ENCODE assay signal across 8 cellular contexts in genomic region chr10:43361532-43362190, GRCh38. TPM values are rescaled to one million over a fixed set of nuclear protein-coding genes. Genes with fewer than 3 reads are reported as not detected.
DNase-seq lines count a peak whose midpoint lies in the region; ATAC-seq, FAIRE-seq and TF ChIP-seq lines count a peak whose summit lies in the region.

No MANE protein-coding gene starts in this region.

- no peak for ATAC-seq in HepG2
- ATAC-seq in mucosa of descending colon: peak; percentile 3

- TF ChIP-seq CTCF in liver (IDR thresholded peaks at IDR 0.05; ENCODE audit: low read depth, low read length, missing input control) (no peak), HepG2 (CRISPR knock-in tag; IDR thresholded peaks at IDR 0.05) (no peak), MCF 10A (IDR thresholded peaks at IDR 0.05; ENCODE audit: unreplicated experiment) (no peak), mucosa of descending colon (IDR thresholded peaks at IDR 0.05) (no peak), uterus (IDR thresholded peaks at IDR 0.05) (no peak)

- in situ Hi-C loops in HepG2 (cut with HindIII; ENCODE audit: extremely low pct_ligation_motif_present, low pct_unique_long_range_greater_than_20kb): no loop called here

- CTCF ChIA-PET in HepG2 (lab: Yijun Ruan, JAX; ENCODE audit: low intra/inter-chr PET ratio, low total read pairs) (no interaction called here), MCF 10A (lab: Yijun Ruan, JAX) (interaction anchor here (0.5 to 1.3 kb wide), 4 partner anchors 20 to 191 kb away, joined by 3 to 4 read pairs (median 4); no protein-coding TSS in a partner anchor)

- FAIRE-seq in HepG2 (lab: Jason Lieb, UNC): no peak

- H3K9ac ChIP-seq in liver (ENCODE audit: low read depth in 1 of 2, low read length in 2 of 2) (peak overlapping the region; percentile 5 to 11), HepG2 (ENCODE audit: insufficient read depth, low read depth, low read length) (no peak overlapping the region)

- no peak overlapping the region for H3K27ac Mint-ChIP-seq in MCF 10A (ENCODE audit: low read depth, unreplicated experiment)

- H3K9me3 Mint-ChIP-seq in MCF 10A (ENCODE audit: unreplicated experiment): no peaks in the 10 kb centered on the region

- H3K36me3 Mint-ChIP-seq in MCF 10A (ENCODE audit: insufficient read depth, unreplicated experiment): no peaks in the 10 kb centered on the region

- WGBS in liver: 32% methylated on average over 21 of the region's 21 CpGs
- WGBS in HepG2 (ENCODE audit: low lambda C conversion rate): 64% methylated on average over 21 of the region's 21 CpGs

- H3K27me3 ChIP-seq in liver (ENCODE audit: control insufficient read depth in 4 of 4, insufficient read depth in 4 of 4, low read length in 3 of 4): no peaks in the 10 kb centered on the region
- peaks cover 0 to 1% of the 10 kb centered on the region in 2 experiments; a peak in 1 of 5 replicates for H3K27me3 ChIP-seq in HepG2 (ENCODE audit: control insufficient read depth in 1 of 2, insufficient read depth in 2 of 2, low read length in 2 of 2)
- no peaks in the 10 kb centered on the region for H3K27me3 ChIP-seq in uterus

- H2AFZ ChIP-seq in HepG2 (ENCODE audit: low read length): no peak overlapping the region

- H3K4me3 ChIP-seq in liver (ENCODE audit: low read depth in 1 of 3, low read length in 3 of 3) (peak overlapping the region; percentile 38 to 58 (median 46)), HepG2 (replicated peaks in 1 of 3; ENCODE audit: insufficient read depth in 1 of 3, low read depth in 2 of 3, low read length in 3 of 3) (no peak overlapping the region), mucosa of descending colon (peak overlapping the region; percentile 28), uterus (peak overlapping the region; percentile 33 to 37)

- TF ChIP-seq EP300 in HepG2 (IDR thresholded peaks at IDR 0.05; ENCODE audit: low read depth in 2 of 2, low read length in 2 of 2) (no peak), HepG2 (CRISPR knock-in tag; IDR thresholded peaks at IDR 0.05; ENCODE audit: borderline replicate concordance) (no peak)

- TF ChIP-seq RAD21 in liver (IDR thresholded peaks at IDR 0.05): no peak
- no peak for TF ChIP-seq RAD21 in HepG2 (CRISPR knock-in tag; IDR thresholded peaks at IDR 0.05)

- H3K27me3 Mint-ChIP-seq in MCF 10A (ENCODE audit: insufficient read depth, unreplicated experiment): no peaks in the 10 kb centered on the region

- H3K79me2 ChIP-seq in HepG2 (ENCODE audit: insufficient read depth, low read length): no peaks in the 10 kb centered on the region

- no peaks in the 10 kb centered on the region for H3K4me1 Mint-ChIP-seq in MCF 10A (ENCODE audit: insufficient read depth, unreplicated experiment)

- H3K9me3 ChIP-seq in liver (ENCODE audit: control insufficient read depth in 4 of 4, low read length in 3 of 4): no peaks in the 10 kb centered on the region
- no peaks in the 10 kb centered on the region for H3K9me3 ChIP-seq in HepG2 (ENCODE audit: low read length)
- no peaks in the 10 kb centered on the region for H3K9me3 ChIP-seq in mucosa of descending colon
- H3K9me3 ChIP-seq in uterus: no peaks in the 10 kb centered on the region

- peaks cover 0 to 12% (median 4%) of the 10 kb centered on the region in 4 donors for H3K4me1 ChIP-seq in liver (ENCODE audit: control insufficient read depth in 4 of 4, insufficient read depth in 4 of 4, low read length in 3 of 4)
- H3K4me1 ChIP-seq in HepG2 (ENCODE audit: insufficient read depth, low read length): no peaks in the 10 kb centered on the region
- peaks cover under 1% of the 10 kb centered on the region for H3K4me1 ChIP-seq in mucosa of descending colon (ENCODE audit: low read depth)
- no peaks in the 10 kb centered on the region for H3K4me1 ChIP-seq in uterus

- peak overlapping the region; percentile 58 for H3K4me3 Mint-ChIP-seq in MCF 10A (ENCODE audit: unreplicated experiment)

- intact Hi-C loops in HepG2 (cut with micrococcal nuclease; ENCODE audit: unreplicated experiment): no loop called here
- intact Hi-C loops in MCF 10A (cut with micrococcal nuclease): no loop called here
- intact Hi-C loops in mucosa of descending colon (cut with DNase I, micrococcal nuclease): no loop called here
- intact Hi-C loops in uterus (cut with DNase I; ENCODE audit: low total_unique reads): no loop called here

- H3K36me3 ChIP-seq in liver (ENCODE audit: control insufficient read depth in 4 of 4, insufficient read depth in 3 of 4, low read depth in 1 of 4, low read length in 3 of 4) (no peaks in the 10 kb centered on the region), HepG2 (replicated peaks in 1 of 2; ENCODE audit: control insufficient read depth in 1 of 2, insufficient read depth in 2 of 2, low read length in 2 of 2) (no peaks in the 10 kb centered on the region), mucosa of descending colon (ENCODE audit: low read depth) (no peaks in the 10 kb centered on the region), uterus (no peaks in the 10 kb centered on the region)

- H3K4me2 ChIP-seq in HepG2 (ENCODE audit: low read depth, low read length): no peak overlapping the region

- POLR2A ChIA-PET in HepG2 (lab: Yijun Ruan, JAX) (no interaction called here), MCF 10A (lab: Yijun Ruan, JAX) (interaction anchor here (0.7 kb wide), 1 partner anchor 21 kb away, joined by 3 read pairs; no protein-coding TSS in a partner anchor)

- no peaks in the 10 kb centered on the region for H4K20me1 ChIP-seq in HepG2 (ENCODE audit: insufficient read depth, low read length)

- no peak for DNase-seq in HepG2 (ENCODE audit: low spot score)
- no peak for DNase-seq in MCF 10A (ENCODE audit: unreplicated experiment)
- no peak for DNase-seq in mucosa of descending colon
- DNase-seq in uterus: no peak
- no peak for DNase-seq in NCI-H1105 treated with DMSO at 0.1 percent for 48 hours (lab: John Stamatoyannopoulos, UW)
- DNase-seq in NCI-H510A treated with DMSO at 0.1 percent for 48 hours (lab: John Stamatoyannopoulos, UW): no peak
- no peak for DNase-seq in DMS153 treated with DMSO at 0.1 percent for 48 hours (lab: John Stamatoyannopoulos, UW; ENCODE audit: unreplicated experiment)

- BruUV-seq in HepG2 (replicated peaks; lab: Mats Ljungman, UMichigan) (no TSS peak), MCF 10A (replicated peaks; lab: Mats Ljungman, UMichigan) (no TSS peak)

- TF ChIP-seq POLR2A in HepG2 (IDR thresholded peaks at IDR 0.05; ENCODE audit: insufficient read depth in 1 of 2, low read depth in 2 of 2, low read length in 2 of 2) (no peak), uterus (IDR thresholded peaks at IDR 0.05) (no peak)

- no peak overlapping the region for H3K27ac ChIP-seq in liver (ENCODE audit: low read depth in 1 of 2, low read length in 2 of 2)
- H3K27ac ChIP-seq in HepG2 (ENCODE audit: extremely low read length, insufficient read depth, low read length): no peak overlapping the region
- no peak overlapping the region for H3K27ac ChIP-seq in uterus

RNA-seq across cellular contexts. Expression of gene FXYD4, which starts 9.8 kb away (rescaled TPM):
- not detected for total RNA-seq in liver
- not detected for polyA plus RNA-seq in liver
- total RNA-seq in HepG2 (2016; rRNA removed; fragmentation: Illumina TruSeq; extraction: Trizol): not detected in 2 replicates
- total RNA-seq in HepG2 (2016; cell fraction: cytosol; rRNA removed; fragmentation: Illumina TruSeq; extraction: Trizol; ENCODE audit: low read depth): not detected in 2 replicates
- total RNA-seq in HepG2 (2016; cell fraction: insoluble cytoplasmic fraction; rRNA removed; fragmentation: Illumina TruSeq; extraction: Trizol): not detected in 2 replicates
- total RNA-seq in HepG2 (2016; cell fraction: membrane; rRNA removed; fragmentation: Illumina TruSeq; extraction: Trizol): not detected in 2 replicates
- not detected in 2 replicates for total RNA-seq in HepG2 (2016; cell fraction: nucleus; rRNA removed; fragmentation: Illumina TruSeq; extraction: Trizol)
- polyA plus RNA-seq in HepG2 (2011; rRNA removed): not detected in 2 replicates
- not detected in 2 replicates for polyA plus RNA-seq in HepG2 (2011; cell fraction: cytosol; rRNA removed)
- polyA plus RNA-seq in HepG2 (2011; cell fraction: nucleus; rRNA removed): not detected in 2 replicates
- polyA plus RNA-seq in HepG2 (2012): not detected in 2 replicates
- polyA plus RNA-seq in HepG2 (2016; cell fraction: cytosol; fragmentation: Illumina TruSeq; extraction: Trizol; ENCODE audit: low read depth): not detected in 2 replicates
- not detected in 2 replicates for polyA plus RNA-seq in HepG2 (2016; cell fraction: insoluble cytoplasmic fraction; fragmentation: Illumina TruSeq; extraction: Trizol; ENCODE audit: low read depth)
- not detected in 2 replicates for polyA plus RNA-seq in HepG2 (2016; cell fraction: membrane; fragmentation: Illumina TruSeq; extraction: Trizol; ENCODE audit: low read depth)
- polyA plus RNA-seq in HepG2 (2016; cell fraction: nucleus; fragmentation: Illumina TruSeq; extraction: Trizol; ENCODE audit: insufficient read depth, low read depth): not detected in 2 replicates
- 0.21 TPM in 1 of 2 replicates, not detected in the other for polyA minus RNA-seq in HepG2 (2011; rRNA and poly(A)+ RNA removed; ENCODE audit: low replicate concordance)
- not detected in 2 replicates for polyA minus RNA-seq in HepG2 (2011; cell fraction: cytosol; rRNA and poly(A)+ RNA removed)
- not detected in 2 replicates for polyA minus RNA-seq in HepG2 (2011; cell fraction: nucleus; rRNA and poly(A)+ RNA removed)
- not detected in 2 replicates for total RNA-seq in MCF 10A (2022)
- not detected for total RNA-seq in mucosa of descending colon
- total RNA-seq in uterus: not detected

RNA-seq across cellular contexts. Expression of gene HNRNPF, which starts 47.3 kb away (rescaled TPM):
- total RNA-seq in liver (100 to 1,000 TPM; 116 to 150 TPM), HepG2 (2016; rRNA removed; fragmentation: Illumina TruSeq; extraction: Trizol) (308 and 449 TPM in 2 replicates), MCF 10A (2022) (184 and 198 TPM in 2 replicates), mucosa of descending colon (100 to 1,000 TPM; 212 to 229 (median 227) TPM), uterus (100 to 1,000 TPM in 2 of 4 donors, 10 to 100 TPM in 2; 86.2 to 211 (median 142) TPM)
- polyA plus RNA-seq in liver (100 to 1,000 TPM in 1 of 2 donors, 10 to 100 TPM in 1; 64.5 to 109 TPM), HepG2 (2011; rRNA removed) (166 and 177 TPM in 2 replicates)
- 44.9 and 49.9 TPM in 2 replicates for total RNA-seq in HepG2 (2016; cell fraction: cytosol; rRNA removed; fragmentation: Illumina TruSeq; extraction: Trizol; ENCODE audit: low read depth)
- total RNA-seq in HepG2 (2016; cell fraction: insoluble cytoplasmic fraction; rRNA removed; fragmentation: Illumina TruSeq; extraction: Trizol): 322 and 435 TPM in 2 replicates
- total RNA-seq in HepG2 (2016; cell fraction: membrane; rRNA removed; fragmentation: Illumina TruSeq; extraction: Trizol): 123 and 131 TPM in 2 replicates
- 111 and 121 TPM in 2 replicates for total RNA-seq in HepG2 (2016; cell fraction: nucleus; rRNA removed; fragmentation: Illumina TruSeq; extraction: Trizol)
- 147 and 166 TPM in 2 replicates for polyA plus RNA-seq in HepG2 (2011; cell fraction: cytosol; rRNA removed)
- polyA plus RNA-seq in HepG2 (2011; cell fraction: nucleus; rRNA removed): 137 and 153 TPM in 2 replicates
- polyA plus RNA-seq in HepG2 (2012): 134 and 169 TPM in 2 replicates
- 19.5 and 22.4 TPM in 2 replicates for polyA plus RNA-seq in HepG2 (2016; cell fraction: cytosol; fragmentation: Illumina TruSeq; extraction: Trizol; ENCODE audit: low read depth)
- polyA plus RNA-seq in HepG2 (2016; cell fraction: insoluble cytoplasmic fraction; fragmentation: Illumina TruSeq; extraction: Trizol; ENCODE audit: low read depth): 388 and 410 TPM in 2 replicates
- 49.0 and 51.7 TPM in 2 replicates for polyA plus RNA-seq in HepG2 (2016; cell fraction: membrane; fragmentation: Illumina TruSeq; extraction: Trizol; ENCODE audit: low read depth)
- 178 and 179 TPM in 2 replicates for polyA plus RNA-seq in HepG2 (2016; cell fraction: nucleus; fragmentation: Illumina TruSeq; extraction: Trizol; ENCODE audit: insufficient read depth, low read depth)
- 271 and 284 TPM in 2 replicates for polyA minus RNA-seq in HepG2 (2011; rRNA and poly(A)+ RNA removed; ENCODE audit: low replicate concordance)
- polyA minus RNA-seq in HepG2 (2011; cell fraction: cytosol; rRNA and poly(A)+ RNA removed): 121 and 128 TPM in 2 replicates
- polyA minus RNA-seq in HepG2 (2011; cell fraction: nucleus; rRNA and poly(A)+ RNA removed): 64.2 and 75.8 TPM in 2 replicates

Comparison
In these comparisons a context has a peak if more than half of its experiments do, and no peak if none do; other contexts are left out.
1. H3K4me3 ChIP-seq: peak in liver (3 of 3), mucosa of descending colon (single experiment) and uterus (2 of 2); none in HepG2 (0 of 3).